ENCODE assay signal across 12 cellular contexts in the genomic region with DNA sequence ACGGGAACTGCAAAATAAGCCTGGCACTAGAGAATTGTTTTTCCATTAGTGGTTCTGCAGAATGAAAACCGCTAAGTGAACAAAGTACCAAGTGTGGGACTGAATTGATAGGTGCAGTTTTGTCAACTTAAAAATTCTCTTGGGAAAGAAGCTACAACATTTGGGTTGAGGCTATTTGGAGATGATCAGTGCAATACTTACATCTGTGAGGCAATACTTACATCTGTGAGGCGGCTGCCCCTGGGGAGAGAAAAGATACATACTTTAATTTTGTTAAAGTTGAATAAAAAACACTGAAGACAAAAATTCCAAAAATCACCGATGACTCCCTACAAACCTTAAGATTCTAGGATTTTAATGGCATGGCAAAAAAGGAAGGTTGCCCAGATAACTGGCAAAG. TPM values are rescaled to one million over a fixed set of nuclear protein-coding genes. Genes with fewer than 3 reads are reported as not detected.
DNase-seq lines count a peak whose midpoint lies in the region; ATAC-seq and TF ChIP-seq lines count a peak whose summit lies in the region.
"Had no signal": no experiment of that assay in that cellular context is flagged by ENCODE, and none has a peak within 500 bp of the region (broad histone marks: within the 10 kb centered on the region; RNA-seq: fewer than 3 reads in every experiment).

No MANE protein-coding gene starts in this region.

- peaks cover 26% of the 10 kb centered on the region for H3K4me1 Mint-ChIP-seq in activated T-cell treated with anti-CD3 and anti-CD28 coated beads, Interleukin-2, amount 50 U/mL, for 24 hours (ENCODE audit: low read depth)
- H3K4me1 Mint-ChIP-seq in activated B cell treated with CpG ODN at 0.5 μM for 24 hours (peaks cover 24% of the 10 kb centered on the region), glutamatergic neuron (ENCODE audit: low read depth, unreplicated experiment) (peaks cover 17% of the 10 kb centered on the region)
- peaks cover 18 to 34% of the 10 kb centered on the region in 2 donors for H3K4me1 Mint-ChIP-seq in stimulated activated naive B cell treated with anti-CD40 and anti-IgM and Interleukin-4, amounts not matched to agents 10 μg/mL and 1 μg/mL and 100 μg/mL, for 72 hours

- no peak overlapping the region for H3K4me3 Mint-ChIP-seq in activated T-cell treated with anti-CD3 and anti-CD28 coated beads, Interleukin-2, amount 50 U/mL, for 24 hours
- H3K4me3 Mint-ChIP-seq in activated B cell treated with CpG ODN at 0.5 μM for 24 hours (peak overlapping the region; percentile 66), glutamatergic neuron (ENCODE audit: unreplicated experiment) (peak overlapping the region; percentile 84)
- H3K4me3 Mint-ChIP-seq in stimulated activated naive B cell treated with anti-CD40 and anti-IgM and Interleukin-4, amounts not matched to agents 10 μg/mL and 1 μg/mL and 100 μg/mL, for 72 hours, result no peak overlapping the region

- no peak for DNase-seq in activated T-cell treated with anti-CD3 and anti-CD28 coated beads, Interleukin-2, amount 50 U/mL, for 24 hours
- no peak for DNase-seq in activated T-cell treated with anti-CD3 and anti-CD28 coated beads, Interleukin-2, amount 50 U/mL, for 1 hour
- DNase-seq in activated B cell treated with CpG ODN at 0.5 μM for 24 hours (no peak), glutamatergic neuron (no peak), NCI-H2227 treated with DMSO at 0.1 percent for 48 hours (lab: John Stamatoyannopoulos, UW) (no peak), NCI-H2029 treated with DMSO at 0.1 percent for 48 hours (lab: John Stamatoyannopoulos, UW) (no peak), NK-92 (lab: John Stamatoyannopoulos, UW; ENCODE audit: unreplicated experiment) (no peak)
- DNase-seq in stimulated activated naive B cell treated with anti-CD40 and anti-IgM and Interleukin-4, amounts not matched to agents 10 μg/mL and 1 μg/mL and 100 μg/mL, for 72 hours, result no peak
- DNase-seq: activated effector memory CD4-positive, alpha-beta T cell treated with Interleukin-2 at 50 U/mL for 16 hours; MV-4-11; stimulated activated CD4-positive, alpha-beta T cell treated with anti-CD3 and anti-CD28 coated beads, Interleukin-12 subunit alpha, Interleukin-12 subunit beta, amount 100 ng/mL, for 4 hours had no signal

- no peak for ATAC-seq in activated B cell treated with CpG ODN at 0.5 μM for 24 hours (ENCODE audit: low read depth)
- ATAC-seq in stimulated activated naive B cell treated with anti-CD40 and anti-IgM and Interleukin-4, amounts not matched to agents 10 μg/mL and 1 μg/mL and 100 μg/mL, for 72 hours (replicated peaks), result no peak

- CTCF ChIA-PET in activated B cell treated with CpG ODN at 0.5 μM for 24 hours (lab: Charles Lee), result interaction anchor here (1.0 kb wide), 1 partner anchor 39 kb away, joined by 3 read pairs; no protein-coding TSS in a partner anchor

- peaks cover 30% of the 10 kb centered on the region for H3K36me3 Mint-ChIP-seq in activated T-cell treated with anti-CD3 and anti-CD28 coated beads, Interleukin-2, amount 50 U/mL, for 24 hours (ENCODE audit: low read depth)
- H3K36me3 Mint-ChIP-seq in activated B cell treated with CpG ODN at 0.5 μM for 24 hours (ENCODE audit: low read depth) (peaks cover 31% of the 10 kb centered on the region), glutamatergic neuron (ENCODE audit: unreplicated experiment) (no peaks in the 10 kb centered on the region)
- H3K36me3 Mint-ChIP-seq in stimulated activated naive B cell treated with anti-CD40 and anti-IgM and Interleukin-4, amounts not matched to agents 10 μg/mL and 1 μg/mL and 100 μg/mL, for 72 hours, result peaks cover 17 to 27% of the 10 kb centered on the region in 2 donors

- TF ChIP-seq CTCF in activated B cell treated with CpG ODN at 0.5 μM for 24 hours (IDR thresholded peaks at IDR 0.05) (no peak), glutamatergic neuron (IDR thresholded peaks at IDR 0.05; ENCODE audit: partially characterized antibody, unreplicated experiment) (no peak)

- no peaks in the 10 kb centered on the region for H3K9me3 Mint-ChIP-seq in activated T-cell treated with anti-CD3 and anti-CD28 coated beads, Interleukin-2, amount 50 U/mL, for 24 hours
- no peaks in the 10 kb centered on the region for H3K9me3 Mint-ChIP-seq in activated B cell treated with CpG ODN at 0.5 μM for 24 hours
- peaks cover 10% of the 10 kb centered on the region for H3K9me3 Mint-ChIP-seq in glutamatergic neuron (ENCODE audit: unreplicated experiment)
- no peaks in the 10 kb centered on the region for H3K9me3 Mint-ChIP-seq in stimulated activated naive B cell treated with anti-CD40 and anti-IgM and Interleukin-4, amounts not matched to agents 10 μg/mL and 1 μg/mL and 100 μg/mL, for 72 hours

- H3K27me3 Mint-ChIP-seq in activated T-cell treated with anti-CD3 and anti-CD28 coated beads, Interleukin-2, amount 50 U/mL, for 24 hours, result no peaks in the 10 kb centered on the region
- H3K27me3 Mint-ChIP-seq in activated B cell treated with CpG ODN at 0.5 μM for 24 hours, result no peaks in the 10 kb centered on the region
- peaks cover 19% of the 10 kb centered on the region for H3K27me3 Mint-ChIP-seq in glutamatergic neuron (ENCODE audit: unreplicated experiment)
- H3K27me3 Mint-ChIP-seq in stimulated activated naive B cell treated with anti-CD40 and anti-IgM and Interleukin-4, amounts not matched to agents 10 μg/mL and 1 μg/mL and 100 μg/mL, for 72 hours, result no peaks in the 10 kb centered on the region

- peak overlapping the region; percentile 79 for H3K27ac Mint-ChIP-seq in activated T-cell treated with anti-CD3 and anti-CD28 coated beads, Interleukin-2, amount 50 U/mL, for 24 hours
- H3K27ac Mint-ChIP-seq in activated B cell treated with CpG ODN at 0.5 μM for 24 hours (peak overlapping the region; percentile 85), glutamatergic neuron (ENCODE audit: unreplicated experiment) (peak overlapping the region; percentile 83)
- peak overlapping the region; percentile 65 for H3K27ac Mint-ChIP-seq in stimulated activated naive B cell treated with anti-CD40 and anti-IgM and Interleukin-4, amounts not matched to agents 10 μg/mL and 1 μg/mL and 100 μg/mL, for 72 hours

- POLR2A ChIA-PET in activated B cell treated with CpG ODN at 0.5 μM for 24 hours (lab: Charles Lee), result interaction anchor here (0.7 to 3.2 kb wide), 3 partner anchors 9 to 244 kb away, joined by 3 to 19 read pairs (median 9); partner anchors contain the start of gene TRPM2

- intact Hi-C loops in activated B cell treated with CpG ODN at 0.5 μM for 24 hours (cut with micrococcal nuclease), result loop anchor here (5.0 to 10.0 kb wide), 2 partner anchors 455 to 587 kb away; partner anchors contain the start of gene ITGB2

RNA-seq across cellular contexts. Expression of gene CFAP410, which starts 1.8 kb away (rescaled TPM):
- total RNA-seq in activated B cell treated with CpG ODN at 0.5 μM for 24 hours (50.6 and 62.3 TPM in 2 replicates), glutamatergic neuron (ENCODE audit: unreplicated experiment) (20.6 TPM)

RNA-seq across cellular contexts. Expression of gene TRPM2, which starts 16.0 kb away (rescaled TPM):
- total RNA-seq in activated B cell treated with CpG ODN at 0.5 μM for 24 hours (2.4 and 3.9 TPM in 2 replicates), glutamatergic neuron (ENCODE audit: unreplicated experiment) (not detected)
- total RNA-seq: fibroblast of lung had no signal

RNA-seq across cellular contexts. Expression of gene PFKL, which starts 37.6 kb away (rescaled TPM):
- total RNA-seq in activated B cell treated with CpG ODN at 0.5 μM for 24 hours, result 167 and 174 TPM in 2 replicates
- total RNA-seq in glutamatergic neuron (ENCODE audit: unreplicated experiment), result 48.6 TPM

RNA-seq across cellular contexts. Expression of gene AIRE, which starts 51.8 kb away (rescaled TPM):
- 0.10 TPM in 1 of 2 replicates, not detected in the other for total RNA-seq in activated B cell treated with CpG ODN at 0.5 μM for 24 hours
- not detected for total RNA-seq in glutamatergic neuron (ENCODE audit: unreplicated experiment)
- total RNA-seq: fibroblast of lung had no signal

Comparison
In these comparisons a context has a peak if more than half of its experiments do, and no peak if none do; other contexts are left out.
1. H3K4me3 Mint-ChIP-seq: peak in activated B cell treated with CpG ODN at 0.5 μM for 24 hours (single experiment) and glutamatergic neuron (single experiment); none in activated T-cell treated with anti-CD3 and anti-CD28 coated beads, Interleukin-2, amount 50 U/mL, for 24 hours (single experiment) and stimulated activated naive B cell treated with anti-CD40 and anti-IgM and Interleukin-4, amounts not matched to agents 10 μg/mL and 1 μg/mL and 100 μg/mL, for 72 hours (0 of 2).
2. Peak in every context shown above with its lines, with median percentiles within 50 percentile points of each other: H3K27ac Mint-ChIP-seq.